13 cellular contexts compared by ENCODE assay signal in genomic region chrX:70755850-70756249, GRCh38.
DNase-seq lines count a peak whose midpoint lies in the region; ATAC-seq lines count a peak whose summit lies in the region.
"Had no signal": no experiment of that assay in that cellular context is flagged by ENCODE, and none has a peak within 500 bp of the region (broad histone marks: within the 10 kb centered on the region; RNA-seq: fewer than 3 reads in every experiment).

No MANE protein-coding gene starts in this region.

- peaks cover 0 to 6% (median 0%) of the 10 kb centered on the region in 3 donors for H3K9me3 Mint-ChIP-seq in T-cell

- peak overlapping the region; percentile 82 to 85 for H3K27ac Mint-ChIP-seq in T-cell
- H3K27ac Mint-ChIP-seq: brain had no signal

- peak overlapping the region; percentile 13 to 43 (median 28) for H3K4me3 Mint-ChIP-seq in T-cell
- H3K4me3 Mint-ChIP-seq: brain had no signal

- CTCF ChIA-PET in T-cell (lab: Charles Lee), result interaction anchor here in 1 of 2 donors (1.4 kb wide), 1 partner anchor 8 kb away, joined by 4 read pairs; no protein-coding TSS in a partner anchor

- POLR2A ChIA-PET in T-cell (lab: Charles Lee), result interaction anchor here in 1 of 2 donors (1.0 kb wide), 1 partner anchor 610 kb away, joined by 3 read pairs; the partner anchor contains the start of gene TAF1

- peaks cover 4 to 43% of the 10 kb centered on the region in 2 donors for H3K27me3 Mint-ChIP-seq in T-cell

- peaks cover 5% of the 10 kb centered on the region for H3K36me3 Mint-ChIP-seq in T-cell
- H3K36me3 Mint-ChIP-seq: brain had no signal

- peak; percentile 85 to 99 (median 92) for ATAC-seq in T-cell (replicated peaks in 1 of 4)
- ATAC-seq in GM21619 (IDR thresholded peaks at IDR 0.05; ENCODE audit: unreplicated experiment), result no peak

- peak; percentile 12 to 75 (median 50) for DNase-seq in T-cell
- peak; percentile 15 for DNase-seq in activated T-cell treated with anti-CD3 and anti-CD28 coated beads for 4 hours
- DNase-seq in iPS DF 4.7 (ENCODE audit: extremely low read depth, low spot score), result peak; percentile 5
- DNase-seq in stimulated activated CD8-positive, alpha-beta memory T cell treated with anti-CD3 and anti-CD28 coated beads, Interleukin-15, amount 100 ng/mL, for 48 hours (ENCODE audit: low read depth in 2 of 2), result peak; percentile 28 to 41
- DNase-seq in NK-92 treated with Interleukin-12 subunit alpha and Interleukin-12 subunit beta, amount 100 ng/mL, for 24 hours (lab: John Stamatoyannopoulos, UW), result no peak
- no peak for DNase-seq in DMS79 (lab: John Stamatoyannopoulos, UW)
- DNase-seq in NCI-H2196 (lab: John Stamatoyannopoulos, UW; ENCODE audit: unreplicated experiment), result no peak
- DNase-seq: Caco-2, NCI-H2107, SIG-M5, sigmoid colon had no signal

- H3K4me1 Mint-ChIP-seq in T-cell, result peaks cover 14 to 28% (median 21%) of the 10 kb centered on the region in 3 donors
- H3K4me1 Mint-ChIP-seq: brain had no signal

Comparison
In these comparisons a context has a peak if more than half of its experiments do, and no peak if none do; other contexts are left out.
1. DNase-seq: peak in T-cell (34 of 34), activated T-cell treated with anti-CD3 and anti-CD28 coated beads for 4 hours (single experiment), iPS DF 4.7 (single experiment) and stimulated activated CD8-positive, alpha-beta memory T cell treated with anti-CD3 and anti-CD28 coated beads, Interleukin-15, amount 100 ng/mL, for 48 hours (2 of 2); none in NK-92 treated with Interleukin-12 subunit alpha and Interleukin-12 subunit beta, amount 100 ng/mL, for 24 hours (single experiment), DMS79 (single experiment) and NCI-H2196 (single experiment).